14 cellular contexts compared by ENCODE assay signal in the genomic region with DNA sequence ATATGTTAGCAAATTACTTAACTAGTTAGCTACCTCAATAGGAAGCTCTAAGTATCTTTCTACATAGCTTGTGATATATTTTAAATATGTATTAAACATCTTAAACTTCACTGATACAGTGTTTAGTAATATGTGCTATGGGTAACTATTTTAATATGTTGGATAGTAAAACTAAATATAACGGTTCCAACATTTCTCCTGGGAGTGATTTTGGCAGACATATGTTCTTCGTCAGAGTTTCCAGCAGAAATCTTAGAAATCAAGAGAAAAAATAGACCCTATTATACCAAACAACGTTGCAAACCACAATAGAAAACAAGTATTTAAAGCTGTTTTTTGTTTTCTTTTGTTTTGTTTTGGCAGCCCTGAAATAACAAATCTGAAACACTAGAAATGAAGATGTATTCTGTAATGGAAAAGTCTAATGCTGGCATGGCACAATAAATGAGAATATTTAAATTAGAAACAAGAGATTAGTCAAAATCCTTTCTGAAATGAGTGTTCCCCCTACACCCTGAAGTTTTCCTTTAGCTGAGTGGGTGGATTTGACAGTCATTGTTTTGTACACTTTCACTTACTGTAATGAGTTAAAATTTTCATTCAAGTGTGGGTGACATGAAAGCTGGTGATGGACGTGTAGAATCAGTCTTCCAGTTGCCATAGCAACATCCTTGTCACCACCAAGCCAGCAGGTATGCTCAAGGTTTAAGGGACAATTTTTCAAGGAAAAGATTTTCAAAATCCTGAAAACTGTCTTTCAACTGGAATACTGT.
DNase-seq lines count a peak whose midpoint lies in the region; ATAC-seq and TF ChIP-seq lines count a peak whose summit lies in the region.
"Had no signal": no experiment of that assay in that cellular context is flagged by ENCODE, and none has a peak within 500 bp of the region (broad histone marks: within the 10 kb centered on the region; RNA-seq: fewer than 3 reads in every experiment).

No MANE protein-coding gene starts in this region.

- H3K9me3 Mint-ChIP-seq in activated T-cell treated with anti-CD3 and anti-CD28 coated beads, Interleukin-2, amount 50 U/mL, for 24 hours: peaks cover 11% of the 10 kb centered on the region
- H3K9me3 Mint-ChIP-seq in activated naive CD4-positive, alpha-beta T cell treated with anti-CD3 and anti-CD28 coated beads, Interleukin-2, amount 50 U/mL, for 72 hours: peaks cover 0 to 6% of the 10 kb centered on the region in 2 donors
- no peaks in the 10 kb centered on the region for H3K9me3 Mint-ChIP-seq in stimulated activated effector memory CD8-positive, alpha-beta T cell treated with anti-CD3 and anti-CD28 coated beads, Interleukin-12 subunit alpha, Interleukin-12 subunit beta, amount 100 ng/mL, for 72 hours
- no peaks in the 10 kb centered on the region for H3K9me3 Mint-ChIP-seq in osteocyte (ENCODE audit: unreplicated experiment)

- no peaks in the 10 kb centered on the region for H3K27me3 ChIP-seq in Peyer's patch

- H3K4me1 ChIP-seq in Peyer's patch: no peaks in the 10 kb centered on the region
- H3K4me1 ChIP-seq: parathyroid adenoma had no signal

- no peaks in the 10 kb centered on the region for H3K36me3 ChIP-seq in Peyer's patch

- H3K27me3 Mint-ChIP-seq in activated T-cell treated with anti-CD3 and anti-CD28 coated beads, Interleukin-2, amount 50 U/mL, for 24 hours: no peaks in the 10 kb centered on the region
- no peaks in the 10 kb centered on the region for H3K27me3 Mint-ChIP-seq in osteocyte (ENCODE audit: unreplicated experiment)

- no peak for TF ChIP-seq POLR2A in Peyer's patch (IDR thresholded peaks at IDR 0.05)

- no peaks in the 10 kb centered on the region for H3K9me3 ChIP-seq in Peyer's patch

- ATAC-seq in HG02610 (IDR thresholded peaks at IDR 0.05; ENCODE audit: unreplicated experiment): peak; percentile 91
- ATAC-seq in activated naive CD4-positive, alpha-beta T cell treated with anti-CD3 and anti-CD28 coated beads, Interleukin-2, amount 50 U/mL, for 72 hours: peak; percentile 89 to 91
- peak; percentile 91 for ATAC-seq in stimulated activated effector memory CD8-positive, alpha-beta T cell treated with anti-CD3 and anti-CD28 coated beads, Interleukin-12 subunit alpha, Interleukin-12 subunit beta, amount 100 ng/mL, for 72 hours

- peaks cover 58% of the 10 kb centered on the region for H3K36me3 Mint-ChIP-seq in activated T-cell treated with anti-CD3 and anti-CD28 coated beads, Interleukin-2, amount 50 U/mL, for 24 hours (ENCODE audit: low read depth)
- peaks cover 10 to 55% of the 10 kb centered on the region in 2 donors for H3K36me3 Mint-ChIP-seq in activated naive CD4-positive, alpha-beta T cell treated with anti-CD3 and anti-CD28 coated beads, Interleukin-2, amount 50 U/mL, for 72 hours
- H3K36me3 Mint-ChIP-seq in stimulated activated effector memory CD8-positive, alpha-beta T cell treated with anti-CD3 and anti-CD28 coated beads, Interleukin-12 subunit alpha, Interleukin-12 subunit beta, amount 100 ng/mL, for 72 hours: no peaks in the 10 kb centered on the region
- H3K36me3 Mint-ChIP-seq in osteocyte (ENCODE audit: unreplicated experiment): no peaks in the 10 kb centered on the region

- no peak overlapping the region for H3K4me3 Mint-ChIP-seq in activated T-cell treated with anti-CD3 and anti-CD28 coated beads, Interleukin-2, amount 50 U/mL, for 24 hours
- H3K4me3 Mint-ChIP-seq in stimulated activated effector memory CD8-positive, alpha-beta T cell treated with anti-CD3 and anti-CD28 coated beads, Interleukin-12 subunit alpha, Interleukin-12 subunit beta, amount 100 ng/mL, for 72 hours: no peak overlapping the region
- no peak overlapping the region for H3K4me3 Mint-ChIP-seq in osteocyte (ENCODE audit: unreplicated experiment)

- no peak for TF ChIP-seq CTCF in osteocyte (IDR thresholded peaks at IDR 0.05)
- no peak for TF ChIP-seq CTCF in Peyer's patch (IDR thresholded peaks at IDR 0.05)

- no peak for DNase-seq in activated T-cell treated with anti-CD3 and anti-CD28 coated beads, Interleukin-2, amount 50 U/mL, for 24 hours
- no peak for DNase-seq in activated T-cell treated with anti-CD3 and anti-CD28 coated beads, Interleukin-2, amount 50 U/mL, for 48 hours
- DNase-seq in activated naive CD4-positive, alpha-beta T cell treated with anti-CD3 and anti-CD28 coated beads, Interleukin-2, amount 50 U/mL, for 72 hours (ENCODE audit: low spot score in 2 of 2): peak in 1 of 2 donors; percentile 36
- DNase-seq in stimulated activated effector memory CD8-positive, alpha-beta T cell treated with anti-CD3 and anti-CD28 coated beads, Interleukin-12 subunit alpha, Interleukin-12 subunit beta, amount 100 ng/mL, for 72 hours (ENCODE audit: low spot score in 2 of 2): no peak
- DNase-seq in osteocyte (ENCODE audit: extremely low spot score, unreplicated experiment) (no peak), NCI-H1048 (lab: John Stamatoyannopoulos, UW) (no peak), Peyer's patch (no peak)
- DNase-seq: amniotic stem cell; effector memory CD4-positive, alpha-beta T cell; NCI-H1092 treated with DMSO at 0.1 percent for 48 hours; NCI-H526 treated with DMSO at 0.1 percent for 48 hours; trophoblast cell had no signal

- no peak overlapping the region for H3K27ac ChIP-seq in Peyer's patch
- H3K27ac ChIP-seq: parathyroid adenoma had no signal

- peak overlapping the region; percentile 93 for H3K27ac Mint-ChIP-seq in activated T-cell treated with anti-CD3 and anti-CD28 coated beads, Interleukin-2, amount 50 U/mL, for 24 hours
- peak overlapping the region; percentile 86 to 100 for H3K27ac Mint-ChIP-seq in activated naive CD4-positive, alpha-beta T cell treated with anti-CD3 and anti-CD28 coated beads, Interleukin-2, amount 50 U/mL, for 72 hours
- peak overlapping the region; percentile 84 for H3K27ac Mint-ChIP-seq in stimulated activated effector memory CD8-positive, alpha-beta T cell treated with anti-CD3 and anti-CD28 coated beads, Interleukin-12 subunit alpha, Interleukin-12 subunit beta, amount 100 ng/mL, for 72 hours
- H3K27ac Mint-ChIP-seq in osteocyte (ENCODE audit: unreplicated experiment): no peak overlapping the region

- no peak overlapping the region for H3K4me3 ChIP-seq in Peyer's patch

- H3K4me1 Mint-ChIP-seq in activated T-cell treated with anti-CD3 and anti-CD28 coated beads, Interleukin-2, amount 50 U/mL, for 24 hours (ENCODE audit: low read depth): peaks cover 34% of the 10 kb centered on the region
- peaks cover 22% of the 10 kb centered on the region for H3K4me1 Mint-ChIP-seq in stimulated activated effector memory CD8-positive, alpha-beta T cell treated with anti-CD3 and anti-CD28 coated beads, Interleukin-12 subunit alpha, Interleukin-12 subunit beta, amount 100 ng/mL, for 72 hours
- peaks cover 5% of the 10 kb centered on the region for H3K4me1 Mint-ChIP-seq in osteocyte (ENCODE audit: unreplicated experiment)
